In genomic region chr10:86018735-86019058, GRCh38 we compare ENCODE assay signal across 16 cellular contexts.
DNase-seq lines count a peak whose midpoint lies in the region; ATAC-seq and TF ChIP-seq lines count a peak whose summit lies in the region.
"Had no signal": no experiment of that assay in that cellular context is flagged by ENCODE, and none has a peak within 500 bp of the region (broad histone marks: within the 10 kb centered on the region; RNA-seq: fewer than 3 reads in every experiment).

No MANE protein-coding gene starts in this region.

- H3K27me3 Mint-ChIP-seq in activated CD8-positive, alpha-beta T cell treated with anti-CD3 and anti-CD28 coated beads for 36 hours, result peaks cover 4% of the 10 kb centered on the region
- H3K27me3 Mint-ChIP-seq: CD4-positive, alpha-beta memory T cell had no signal

- TF ChIP-seq CTCF in Loucy (conservative IDR thresholded peaks at IDR 0.05; ENCODE audit: low read length), result no peak
- no peak for TF ChIP-seq CTCF in body of pancreas (IDR thresholded peaks at IDR 0.05)
- TF ChIP-seq CTCF in GM20000 (IDR thresholded peaks at IDR 0.05; ENCODE audit: extremely low read depth, missing control alignments), result no peak
- no peak for TF ChIP-seq CTCF in activated CD8-positive, alpha-beta T cell treated with anti-CD3 and anti-CD28 coated beads for 36 hours (IDR thresholded peaks at IDR 0.05)
- no peak for TF ChIP-seq CTCF in hepatocyte (IDR thresholded peaks at IDR 0.05; ENCODE audit: poor library complexity)

- H4K20me1 ChIP-seq in BLaER1 treated with 17β-estradiol and CSF1 and Interleukin-3, amounts not matched to agents 10 nM and 100 nM, result no peaks in the 10 kb centered on the region
- H4K20me1 ChIP-seq in Loucy (ENCODE audit: insufficient read depth, low read length, poor library complexity, severe bottlenecking) (no peaks in the 10 kb centered on the region), hepatocyte (ENCODE audit: insufficient read depth, poor library complexity, severe bottlenecking) (no peaks in the 10 kb centered on the region)

- peak overlapping the region in 7 of 11 experiments; percentile 18 to 86 (median 78); a peak in 11 of 22 replicates for H3K9ac ChIP-seq in BLaER1 treated with 17β-estradiol and CSF1 and Interleukin-3, amounts not matched to agents 10 nM and 100 nM
- peak overlapping the region; percentile 57 for H3K9ac ChIP-seq in Loucy (ENCODE audit: low read depth, low read length, poor library complexity, severe bottlenecking)

- H3K4me3 Mint-ChIP-seq in activated CD8-positive, alpha-beta T cell treated with anti-CD3 and anti-CD28 coated beads for 36 hours, result no peak overlapping the region
- H3K4me3 Mint-ChIP-seq: CD4-positive, alpha-beta memory T cell had no signal

- peak overlapping the region in 8 of 11 experiments; percentile 14 to 98 (median 87); a peak in 16 of 22 replicates for H3K27ac ChIP-seq in BLaER1 treated with 17β-estradiol and CSF1 and Interleukin-3, amounts not matched to agents 10 nM and 100 nM
- H3K27ac ChIP-seq in body of pancreas (peak overlapping the region; percentile 67 to 75 (median 68)), hepatocyte (no peak overlapping the region)
- H3K27ac ChIP-seq: SK-N-MC had no signal

- H3K4me1 ChIP-seq in BLaER1 treated with 17β-estradiol and CSF1 and Interleukin-3, amounts not matched to agents 10 nM and 100 nM, result peaks cover 31 to 79% (median 67%) of the 10 kb centered on the region in 10 experiments
- peaks cover 55% of the 10 kb centered on the region for H3K4me1 ChIP-seq in Loucy (ENCODE audit: insufficient read depth, low read length, poor library complexity, severe bottlenecking)
- peaks cover 36% of the 10 kb centered on the region for H3K4me1 ChIP-seq in body of pancreas
- H3K4me1 ChIP-seq in hepatocyte (ENCODE audit: insufficient read depth), result no peaks in the 10 kb centered on the region
- H3K4me1 ChIP-seq: Caco-2, HAP-1 had no signal

- H3K9me2 ChIP-seq in Loucy (replicated peaks; ENCODE audit: low read depth, low read length) (no peaks in the 10 kb centered on the region), hepatocyte (replicated peaks; ENCODE audit: insufficient read depth) (no peaks in the 10 kb centered on the region)

- POLR2A ChIA-PET in activated CD8-positive, alpha-beta T cell treated with anti-CD3 and anti-CD28 coated beads for 36 hours (lab: Charles Lee), result no interaction called here

- no peaks in the 10 kb centered on the region for H3K9me3 Mint-ChIP-seq in activated CD8-positive, alpha-beta T cell treated with anti-CD3 and anti-CD28 coated beads for 36 hours

- CTCF ChIA-PET in activated CD8-positive, alpha-beta T cell treated with anti-CD3 and anti-CD28 coated beads for 36 hours (lab: Charles Lee), result interaction anchor here (2.4 kb wide), 1 partner anchor 10 kb away, joined by 5 read pairs; no protein-coding TSS in a partner anchor

- no peaks in the 10 kb centered on the region for H3K27me3 ChIP-seq in BLaER1 treated with 17β-estradiol and CSF1 and Interleukin-3, amounts not matched to agents 10 nM and 100 nM
- H3K27me3 ChIP-seq in Loucy (ENCODE audit: insufficient read depth, low read length, poor library complexity, severe bottlenecking), result no peaks in the 10 kb centered on the region
- no peaks in the 10 kb centered on the region for H3K27me3 ChIP-seq in body of pancreas
- H3K27me3 ChIP-seq in hepatocyte, result no peaks in the 10 kb centered on the region

- no peak for TF ChIP-seq POLR2A in body of pancreas (IDR thresholded peaks at IDR 0.05)

- H3K36me3 Mint-ChIP-seq in activated CD8-positive, alpha-beta T cell treated with anti-CD3 and anti-CD28 coated beads for 36 hours (ENCODE audit: low read depth), result no peaks in the 10 kb centered on the region
- H3K36me3 Mint-ChIP-seq: CD4-positive, alpha-beta memory T cell had no signal

- 82% methylated on average over 1 of the region's 1 CpG; no CpG with 5 or more reads in 1 of the 2 donors for WGBS in body of pancreas, 2 donors
- 92% methylated on average over 1 of the region's 1 CpG for WGBS in hepatocyte (ENCODE audit: low lambda C conversion rate, missing lambda C conversion rate)

- H3K79me2 ChIP-seq in Loucy (ENCODE audit: insufficient read depth, low read length) (no peaks in the 10 kb centered on the region), hepatocyte (no peaks in the 10 kb centered on the region)

- peak; percentile 20 for ATAC-seq in GM18868 (IDR thresholded peaks at IDR 0.05; ENCODE audit: unreplicated experiment)
- no peak for ATAC-seq in body of pancreas
- no peak for ATAC-seq in activated CD8-positive, alpha-beta T cell treated with anti-CD3 and anti-CD28 coated beads for 36 hours
- ATAC-seq: PC-3 had no signal

- H3K9me3 ChIP-seq in BLaER1 treated with 17β-estradiol and CSF1 and Interleukin-3, amounts not matched to agents 10 nM and 100 nM (replicated peaks in 1 of 11), result peaks cover 0 to 8% (median 0%) of the 10 kb centered on the region in 11 experiments; a peak in 2 of 22 replicates
- H3K9me3 ChIP-seq in Loucy (ENCODE audit: insufficient read depth, low read depth, low read length), result no peaks in the 10 kb centered on the region
- H3K9me3 ChIP-seq in body of pancreas, result no peaks in the 10 kb centered on the region
- H3K9me3 ChIP-seq in hepatocyte (ENCODE audit: low read depth), result no peaks in the 10 kb centered on the region
- H3K9me3 ChIP-seq: Caco-2, HAP-1 had no signal

- no peak overlapping the region for H3K27ac Mint-ChIP-seq in activated CD8-positive, alpha-beta T cell treated with anti-CD3 and anti-CD28 coated beads for 36 hours
- H3K27ac Mint-ChIP-seq: CD4-positive, alpha-beta memory T cell had no signal

- H2AFZ ChIP-seq in Loucy (ENCODE audit: low read length) (no peak overlapping the region), hepatocyte (no peak overlapping the region)

- H3K4me2 ChIP-seq in BLaER1 treated with 17β-estradiol and CSF1 and Interleukin-3, amounts not matched to agents 10 nM and 100 nM, result peak overlapping the region; percentile 49 to 93 (median 84); a peak in 21 of 22 replicates
- peak overlapping the region; percentile 60 for H3K4me2 ChIP-seq in Loucy (ENCODE audit: low read depth, low read length, poor library complexity, severe bottlenecking)
- no peak overlapping the region for H3K4me2 ChIP-seq in hepatocyte

- H3F3A ChIP-seq in Loucy (ENCODE audit: low read depth), result no peaks in the 10 kb centered on the region

- H3K4me1 Mint-ChIP-seq in activated CD8-positive, alpha-beta T cell treated with anti-CD3 and anti-CD28 coated beads for 36 hours (ENCODE audit: low read depth), result no peaks in the 10 kb centered on the region

- no peaks in the 10 kb centered on the region for H3K36me3 ChIP-seq in BLaER1 treated with 17β-estradiol and CSF1 and Interleukin-3, amounts not matched to agents 10 nM and 100 nM
- no peaks in the 10 kb centered on the region for H3K36me3 ChIP-seq in Loucy (ENCODE audit: insufficient read depth, low read length)
- H3K36me3 ChIP-seq in body of pancreas (replicated peaks in 1 of 2; ENCODE audit: insufficient read depth in 1 of 2, low read depth in 2 of 2), result no peaks in the 10 kb centered on the region
- no peaks in the 10 kb centered on the region for H3K36me3 ChIP-seq in hepatocyte (replicated peaks; ENCODE audit: insufficient read depth, low read depth)
- H3K36me3 ChIP-seq: HAP-1 had no signal

- intact Hi-C loops in body of pancreas (cut with DNase I), result no loop called here
- intact Hi-C loops in activated CD8-positive, alpha-beta T cell treated with anti-CD3 and anti-CD28 coated beads for 36 hours (cut with micrococcal nuclease), result no loop called here

- DNase-seq in body of pancreas (no peak), GM20000 (ENCODE audit: low spot score) (no peak), AML-193 (lab: John Stamatoyannopoulos, UW) (no peak), hepatocyte (ENCODE audit: low spot score) (no peak)
- no peak for DNase-seq in activated CD8-positive, alpha-beta T cell treated with anti-CD3 and anti-CD28 coated beads for 36 hours
- DNase-seq: Caco-2; CD4-positive, alpha-beta memory T cell; KBM-7; NCI-H2081 treated with DMSO at 0.1 percent for 48 hours; PC-3; SHP77 treated with DMSO at 0.1 percent for 48 hours had no signal

- H3K4me3 ChIP-seq in BLaER1 treated with 17β-estradiol and CSF1 and Interleukin-3, amounts not matched to agents 10 nM and 100 nM, result no peak overlapping the region
- H3K4me3 ChIP-seq in Loucy (ENCODE audit: low read length, poor library complexity, severe bottlenecking), result no peak overlapping the region
- no peak overlapping the region for H3K4me3 ChIP-seq in body of pancreas
- no peak overlapping the region for H3K4me3 ChIP-seq in hepatocyte
- H3K4me3 ChIP-seq: HAP-1, SK-N-MC had no signal
